7 cellular contexts compared by ENCODE assay signal in genomic region chr12:131896811-131897270, GRCh38. TPM values are rescaled to one million over a fixed set of nuclear protein-coding genes. Genes with fewer than 3 reads are reported as not detected.
DNase-seq lines count a peak whose midpoint lies in the region; ATAC-seq, FAIRE-seq and TF ChIP-seq lines count a peak whose summit lies in the region.

No MANE protein-coding gene starts in this region.

- H3K4me1 ChIP-seq in K562 (replicated peaks in 1 of 2; ENCODE audit: control insufficient read depth in 2 of 2, insufficient read depth in 2 of 2, low read length in 2 of 2) (peaks cover 4 to 47% of the 10 kb centered on the region in 2 experiments; a peak in 4 of 5 replicates), HepG2 (ENCODE audit: insufficient read depth, low read length) (peaks cover 24% of the 10 kb centered on the region), thoracic aorta (ENCODE audit: control insufficient read depth in 1 of 2, low read depth in 2 of 2) (peaks cover 9 to 20% of the 10 kb centered on the region in 2 donors)

- H3K4me2 ChIP-seq in K562 (ENCODE audit: insufficient read depth, low read length), result peak overlapping the region; percentile 75
- H3K4me2 ChIP-seq in HepG2 (ENCODE audit: low read depth, low read length), result peak overlapping the region; percentile 89

- peaks cover 16% of the 10 kb centered on the region for H3K79me2 ChIP-seq in K562 (ENCODE audit: control insufficient read depth, insufficient read depth, low read length)
- peaks cover 10% of the 10 kb centered on the region for H3K79me2 ChIP-seq in HepG2 (ENCODE audit: insufficient read depth, low read length)

- no peak for TF ChIP-seq POLR2A in K562 (conservative IDR thresholded peaks at IDR 0.05)
- no peak for TF ChIP-seq POLR2A in HepG2 (IDR thresholded peaks at IDR 0.05; ENCODE audit: insufficient read depth in 1 of 2, low read depth in 2 of 2, low read length in 2 of 2)

- peak; percentile 19 for DNase-seq in LNCaP clone FGC (ENCODE audit: low read depth)
- no peak for DNase-seq in K562 (ENCODE audit: extremely low read depth in 1 of 4, low spot score in 3 of 4)
- DNase-seq in HepG2 (ENCODE audit: low spot score), result no peak
- no peak for DNase-seq in thoracic aorta (ENCODE audit: low spot score)
- no peak for DNase-seq in dedifferentiated amniotic fluid mesenchymal stem cell (ENCODE audit: extremely low spot score)
- DNase-seq in stimulated activated naive CD4-positive, alpha-beta T cell (lab: John Stamatoyannopoulos, UW), result no peak
- DNase-seq in NCI-H2227 (lab: John Stamatoyannopoulos, UW; ENCODE audit: unreplicated experiment), result no peak

- ATAC-seq in K562 (no peak), HepG2 (no peak), thoracic aorta (ENCODE audit: insufficient number of reproducible peaks, low FRiP score, low read depth) (no peak)

- TF ChIP-seq CTCF in LNCaP clone FGC (IDR thresholded peaks at IDR 0.05; ENCODE audit: control insufficient read depth, extremely low read depth, insufficient read depth) (no peak), K562 (IDR thresholded peaks at IDR 0.05 in 2 of 3, conservative IDR thresholded peaks at IDR 0.05 in 1 of 3; ENCODE audit: insufficient read depth in 2 of 3, low read depth in 1 of 3, low read length in 3 of 3) (no peak), HepG2 (CRISPR knock-in tag; IDR thresholded peaks at IDR 0.05) (no peak), thoracic aorta (IDR thresholded peaks at IDR 0.05) (no peak)

- H3K9me3 ChIP-seq in K562 (replicated peaks; ENCODE audit: control insufficient read depth, insufficient read depth, low read depth, low read length) (no peaks in the 10 kb centered on the region), HepG2 (ENCODE audit: low read length) (no peaks in the 10 kb centered on the region), thoracic aorta (no peaks in the 10 kb centered on the region)

- H3K4me3 ChIP-seq in LNCaP clone FGC (ENCODE audit: low read depth, low read length) (peak overlapping the region; percentile 77), K562 (peak overlapping the region; percentile 53), HepG2 (replicated peaks in 1 of 3; ENCODE audit: insufficient read depth in 1 of 3, low read depth in 2 of 3, low read length in 3 of 3) (peak overlapping the region; percentile 66 to 82 (median 70); a peak in 5 of 6 replicates), thoracic aorta (peak overlapping the region; percentile 85)

- intact Hi-C loops in K562 (cut with micrococcal nuclease), result no loop called here
- intact Hi-C loops in HepG2 (cut with micrococcal nuclease; ENCODE audit: unreplicated experiment), result loop anchor here (1.0 to 10.0 kb wide), 2 partner anchors 37 to 62 kb away; no protein-coding TSS in a partner anchor

- no TSS peak for BruUV-seq in K562 (replicated peaks; lab: Mats Ljungman, UMichigan)
- no TSS peak for BruUV-seq in HepG2 (replicated peaks; lab: Mats Ljungman, UMichigan)

- H3K27me3 ChIP-seq in K562 (ENCODE audit: control insufficient read depth in 2 of 2, insufficient read depth in 2 of 2, low read length in 2 of 2) (no peaks in the 10 kb centered on the region), HepG2 (ENCODE audit: control insufficient read depth in 1 of 2, insufficient read depth in 2 of 2, low read length in 2 of 2) (peaks cover 0 to 2% of the 10 kb centered on the region in 2 experiments; a peak in 3 of 5 replicates), thoracic aorta (replicated peaks; ENCODE audit: insufficient read depth) (no peaks in the 10 kb centered on the region)

- H2AFZ ChIP-seq in K562 (ENCODE audit: low read depth, low read length) (no peak overlapping the region; the same call in 1 of the 2 replicates), HepG2 (ENCODE audit: low read length) (no peak overlapping the region)

- CTCF ChIA-PET in K562 (lab: Yijun Ruan, JAX; ENCODE audit: low intra/inter-chr PET ratio), result no interaction called here
- CTCF ChIA-PET in HepG2 (lab: Yijun Ruan, JAX; ENCODE audit: low intra/inter-chr PET ratio, low total read pairs), result no interaction called here

- H3K9ac ChIP-seq in K562 (ENCODE audit: insufficient read depth in 1 of 2, low read depth in 2 of 2, low read length in 2 of 2) (peak overlapping the region; percentile 78 to 90), HepG2 (ENCODE audit: insufficient read depth, low read depth, low read length) (peak overlapping the region; percentile 74; the same call in 1 of the 2 replicates)

- no peak for TF ChIP-seq EP300 in K562 (IDR thresholded peaks at IDR 0.05; ENCODE audit: low read length)
- TF ChIP-seq EP300 in HepG2 (IDR thresholded peaks at IDR 0.05; ENCODE audit: low read depth in 2 of 2, low read length in 2 of 2), result no peak
- no peak for TF ChIP-seq EP300 in HepG2 (CRISPR knock-in tag; IDR thresholded peaks at IDR 0.05; ENCODE audit: borderline replicate concordance)

- peak overlapping the region; percentile 86 for H3K27ac ChIP-seq in K562 (ENCODE audit: extremely low read depth, low read depth, low read length)
- peak overlapping the region; percentile 79 for H3K27ac ChIP-seq in HepG2 (ENCODE audit: extremely low read length, insufficient read depth, low read length)
- H3K27ac ChIP-seq in thoracic aorta, result peak overlapping the region; percentile 94

- H3K9me1 ChIP-seq in K562 (ENCODE audit: control insufficient read depth, insufficient read depth, low read length), result no peaks in the 10 kb centered on the region

- POLR2A ChIA-PET in K562 (lab: Yijun Ruan, JAX) (interaction anchor here (0.6 to 1.5 kb wide), 7 partner anchors 11 to 421 kb away, joined by 3 to 6 read pairs (median 3); no protein-coding TSS in a partner anchor), HepG2 (lab: Yijun Ruan, JAX) (interaction anchor here (1.1 to 1.6 kb wide), 5 partner anchors 31 to 46 kb away, joined by 3 to 8 read pairs (median 5); no protein-coding TSS in a partner anchor)

- H3K36me3 ChIP-seq in K562 (ENCODE audit: control insufficient read depth, insufficient read depth, low read length), result peaks cover 8% of the 10 kb centered on the region; the same call in 1 of the 3 replicates
- peaks cover 1 to 5% of the 10 kb centered on the region in 2 experiments; a peak in 3 of 5 replicates for H3K36me3 ChIP-seq in HepG2 (replicated peaks in 1 of 2; ENCODE audit: control insufficient read depth in 1 of 2, insufficient read depth in 2 of 2, low read length in 2 of 2)
- H3K36me3 ChIP-seq in thoracic aorta, result peaks cover 7% of the 10 kb centered on the region

- TF ChIP-seq RAD21 in K562 (CRISPR knock-in tag; conservative IDR thresholded peaks at IDR 0.05 in 1 of 2, IDR thresholded peaks at IDR 0.05 in 1 of 2) (no peak), HepG2 (CRISPR knock-in tag; IDR thresholded peaks at IDR 0.05) (no peak)

- in situ Hi-C loops in K562 (cut with MboI) (no loop called here), HepG2 (cut with HindIII; ENCODE audit: extremely low pct_ligation_motif_present, low pct_unique_long_range_greater_than_20kb) (no loop called here)

- WGBS in K562 (ENCODE audit: insufficient coverage, low coverage, missing lambda C conversion rate), result 89% methylated on average over 14 of the region's 14 CpGs
- 83% methylated on average over 14 of the region's 14 CpGs for WGBS in HepG2 (ENCODE audit: low lambda C conversion rate)

- H4K20me1 ChIP-seq in K562 (replicated peaks; ENCODE audit: control insufficient read depth, insufficient read depth, low read length) (peaks cover under 1% of the 10 kb centered on the region; the same call in 1 of the 2 replicates), HepG2 (ENCODE audit: insufficient read depth, low read length) (peaks cover 22% of the 10 kb centered on the region; the same call in 1 of the 2 replicates)

- FAIRE-seq in K562 (lab: Jason Lieb, UNC) (no peak), HepG2 (lab: Jason Lieb, UNC) (no peak)

RNA-seq across cellular contexts. Expression of gene ULK1, which starts 2.4 kb away (rescaled TPM):
- total RNA-seq in K562 (2011; cell fraction: chromatin; rRNA removed; ENCODE audit: low replicate concordance), result 40.7 and 125 TPM in 2 replicates
- 72.5 and 83.8 TPM in 2 replicates for total RNA-seq in K562 (2011; cell fraction: nucleolus; rRNA removed)
- 47.5 and 50.5 TPM in 2 replicates for total RNA-seq in K562 (2011; cell fraction: nucleoplasm; rRNA removed)
- total RNA-seq in K562 (2014; rRNA removed) (4.2 and 5.6 TPM in 2 replicates), K562 (2014; rRNA removed; fragmentation: Illumina TruSeq; extraction: Trizol) (0.83 and 0.98 TPM in 2 replicates), K562 (2015; rRNA removed; fragmentation: Illumina TruSeq; extraction: Trizol) (2.0 and 3.6 TPM in 2 replicates), K562 (2021) (17.3 and 29.4 TPM in 2 replicates), HepG2 (2016; rRNA removed; fragmentation: Illumina TruSeq; extraction: Trizol) (1.7 and 2.8 TPM in 2 replicates), thoracic aorta (10 to 100 TPM; 23.2 to 40.6 TPM)
- polyA plus RNA-seq in K562 (2011; rRNA removed) (3.2 and 6.2 TPM in 2 replicates), K562 (2014; fragmentation: Illumina TruSeq; extraction: Trizol) (2.5 and 9.1 TPM in 2 replicates), K562 (2014; fragmentation: Nextera tagmentation; extraction: Ambion mirVana) (under 1 TPM; 0.15 to 0.29 TPM), K562 (2014; rRNA removed) (13.2 and 16.9 TPM in 2 replicates), HepG2 (2011; rRNA removed) (10.1 and 13.9 TPM in 2 replicates)
- 2.1 and 4.1 TPM in 2 replicates for polyA plus RNA-seq in K562 (2011; cell fraction: cytosol; rRNA removed)
- 62.1 and 86.4 TPM in 2 replicates for polyA plus RNA-seq in K562 (2011; cell fraction: nucleus; rRNA removed)
- polyA plus RNA-seq in K562 (2012), result 12.1 and 39.2 TPM in 2 replicates
- 1.3 and 1.8 TPM in 2 replicates for polyA minus RNA-seq in K562 (2011; rRNA and poly(A)+ RNA removed)
- 3.1 and 11.4 TPM in 2 replicates for polyA minus RNA-seq in K562 (2011; cell fraction: cytosol; rRNA and poly(A)+ RNA removed)
- 15.5 and 15.9 TPM in 2 replicates for polyA minus RNA-seq in K562 (2011; cell fraction: nucleus; rRNA and poly(A)+ RNA removed)
- 1.9 and 2.4 TPM in 2 replicates for total RNA-seq in HepG2 (2016; cell fraction: cytosol; rRNA removed; fragmentation: Illumina TruSeq; extraction: Trizol; ENCODE audit: low read depth)
- total RNA-seq in HepG2 (2016; cell fraction: insoluble cytoplasmic fraction; rRNA removed; fragmentation: Illumina TruSeq; extraction: Trizol), result 1.6 and 3.3 TPM in 2 replicates
- 1.7 and 2.8 TPM in 2 replicates for total RNA-seq in HepG2 (2016; cell fraction: membrane; rRNA removed; fragmentation: Illumina TruSeq; extraction: Trizol)
- 4.9 and 6.0 TPM in 2 replicates for total RNA-seq in HepG2 (2016; cell fraction: nucleus; rRNA removed; fragmentation: Illumina TruSeq; extraction: Trizol)
- polyA plus RNA-seq in HepG2 (2011; cell fraction: cytosol; rRNA removed), result 2.2 and 3.2 TPM in 2 replicates
- polyA plus RNA-seq in HepG2 (2011; cell fraction: nucleus; rRNA removed), result 132 and 157 TPM in 2 replicates
- 16.0 and 35.4 TPM in 2 replicates for polyA plus RNA-seq in HepG2 (2012)
- 0.21 and 0.24 TPM in 2 replicates for polyA plus RNA-seq in HepG2 (2016; cell fraction: cytosol; fragmentation: Illumina TruSeq; extraction: Trizol; ENCODE audit: low read depth)
- polyA plus RNA-seq in HepG2 (2016; cell fraction: insoluble cytoplasmic fraction; fragmentation: Illumina TruSeq; extraction: Trizol; ENCODE audit: low read depth), result 3.6 and 5.0 TPM in 2 replicates
- 0.60 and 0.72 TPM in 2 replicates for polyA plus RNA-seq in HepG2 (2016; cell fraction: membrane; fragmentation: Illumina TruSeq; extraction: Trizol; ENCODE audit: low read depth)
- 27.6 and 31.1 TPM in 2 replicates for polyA plus RNA-seq in HepG2 (2016; cell fraction: nucleus; fragmentation: Illumina TruSeq; extraction: Trizol; ENCODE audit: insufficient read depth, low read depth)
- 11.3 and 13.5 TPM in 2 replicates for polyA minus RNA-seq in HepG2 (2011; rRNA and poly(A)+ RNA removed; ENCODE audit: low replicate concordance)
- polyA minus RNA-seq in HepG2 (2011; cell fraction: cytosol; rRNA and poly(A)+ RNA removed), result 7.8 and 10.2 TPM in 2 replicates
- 15.5 and 17.8 TPM in 2 replicates for polyA minus RNA-seq in HepG2 (2011; cell fraction: nucleus; rRNA and poly(A)+ RNA removed)

RNA-seq across cellular contexts. Expression of gene PUS1, which starts 32.2 kb away (rescaled TPM):
- 97.0 and 232 TPM in 2 replicates for total RNA-seq in K562 (2011; cell fraction: chromatin; rRNA removed; ENCODE audit: low replicate concordance)
- 140 and 151 TPM in 2 replicates for total RNA-seq in K562 (2011; cell fraction: nucleolus; rRNA removed)
- total RNA-seq in K562 (2011; cell fraction: nucleoplasm; rRNA removed), result 123 and 134 TPM in 2 replicates
- total RNA-seq in K562 (2014; rRNA removed) (35.6 and 53.2 TPM in 2 replicates), K562 (2014; rRNA removed; fragmentation: Illumina TruSeq; extraction: Trizol) (13.6 and 16.4 TPM in 2 replicates), K562 (2015; rRNA removed; fragmentation: Illumina TruSeq; extraction: Trizol) (29.7 and 30.0 TPM in 2 replicates), K562 (2021) (79.3 and 90.8 TPM in 2 replicates), HepG2 (2016; rRNA removed; fragmentation: Illumina TruSeq; extraction: Trizol) (23.5 and 24.7 TPM in 2 replicates), thoracic aorta (10 to 100 TPM in 1 of 2 donors, 1 to 10 TPM in 1; 5.8 to 31.7 TPM)
- polyA plus RNA-seq in K562 (2011; rRNA removed) (27.9 and 36.5 TPM in 2 replicates), K562 (2014; fragmentation: Illumina TruSeq; extraction: Trizol) (30.3 and 39.8 TPM in 2 replicates), K562 (2014; fragmentation: Nextera tagmentation; extraction: Ambion mirVana) (1 to 10 TPM; 1.9 to 3.8 TPM), K562 (2014; rRNA removed) (71.4 and 73.4 TPM in 2 replicates), HepG2 (2011; rRNA removed) (19.2 and 28.3 TPM in 2 replicates)
- polyA plus RNA-seq in K562 (2011; cell fraction: cytosol; rRNA removed), result 28.1 and 41.6 TPM in 2 replicates
- 56.2 and 84.8 TPM in 2 replicates for polyA plus RNA-seq in K562 (2011; cell fraction: nucleus; rRNA removed)
- polyA plus RNA-seq in K562 (2012), result 37.5 and 51.4 TPM in 2 replicates
- polyA minus RNA-seq in K562 (2011; rRNA and poly(A)+ RNA removed), result 16.8 and 21.8 TPM in 2 replicates
- polyA minus RNA-seq in K562 (2011; cell fraction: cytosol; rRNA and poly(A)+ RNA removed), result 30.8 and 32.0 TPM in 2 replicates
- 27.3 and 32.4 TPM in 2 replicates for polyA minus RNA-seq in K562 (2011; cell fraction: nucleus; rRNA and poly(A)+ RNA removed)
- 6.6 and 7.1 TPM in 2 replicates for total RNA-seq in HepG2 (2016; cell fraction: cytosol; rRNA removed; fragmentation: Illumina TruSeq; extraction: Trizol; ENCODE audit: low read depth)
- 21.9 and 25.6 TPM in 2 replicates for total RNA-seq in HepG2 (2016; cell fraction: insoluble cytoplasmic fraction; rRNA removed; fragmentation: Illumina TruSeq; extraction: Trizol)
- 11.7 and 15.8 TPM in 2 replicates for total RNA-seq in HepG2 (2016; cell fraction: membrane; rRNA removed; fragmentation: Illumina TruSeq; extraction: Trizol)
- total RNA-seq in HepG2 (2016; cell fraction: nucleus; rRNA removed; fragmentation: Illumina TruSeq; extraction: Trizol), result 22.3 and 22.5 TPM in 2 replicates
- 18.9 and 22.1 TPM in 2 replicates for polyA plus RNA-seq in HepG2 (2011; cell fraction: cytosol; rRNA removed)
- 51.5 and 61.7 TPM in 2 replicates for polyA plus RNA-seq in HepG2 (2011; cell fraction: nucleus; rRNA removed)
- polyA plus RNA-seq in HepG2 (2012), result 16.6 and 23.7 TPM in 2 replicates
- 6.6 and 8.0 TPM in 2 replicates for polyA plus RNA-seq in HepG2 (2016; cell fraction: cytosol; fragmentation: Illumina TruSeq; extraction: Trizol; ENCODE audit: low read depth)
- 37.8 and 38.4 TPM in 2 replicates for polyA plus RNA-seq in HepG2 (2016; cell fraction: insoluble cytoplasmic fraction; fragmentation: Illumina TruSeq; extraction: Trizol; ENCODE audit: low read depth)
- polyA plus RNA-seq in HepG2 (2016; cell fraction: membrane; fragmentation: Illumina TruSeq; extraction: Trizol; ENCODE audit: low read depth), result 14.2 and 18.7 TPM in 2 replicates
- 70.5 and 72.7 TPM in 2 replicates for polyA plus RNA-seq in HepG2 (2016; cell fraction: nucleus; fragmentation: Illumina TruSeq; extraction: Trizol; ENCODE audit: insufficient read depth, low read depth)
- 26.1 and 71.1 TPM in 2 replicates for polyA minus RNA-seq in HepG2 (2011; rRNA and poly(A)+ RNA removed; ENCODE audit: low replicate concordance)
- polyA minus RNA-seq in HepG2 (2011; cell fraction: cytosol; rRNA and poly(A)+ RNA removed), result 10.4 and 12.3 TPM in 2 replicates
- 31.2 and 34.2 TPM in 2 replicates for polyA minus RNA-seq in HepG2 (2011; cell fraction: nucleus; rRNA and poly(A)+ RNA removed)

RNA-seq across cellular contexts. Expression of gene EP400, which starts 52.9 kb away (rescaled TPM):
- 149 and 175 TPM in 2 replicates for total RNA-seq in K562 (2011; cell fraction: chromatin; rRNA removed; ENCODE audit: low replicate concordance)
- 61.2 and 71.2 TPM in 2 replicates for total RNA-seq in K562 (2011; cell fraction: nucleolus; rRNA removed)
- 111 and 165 TPM in 2 replicates for total RNA-seq in K562 (2011; cell fraction: nucleoplasm; rRNA removed)
- total RNA-seq in K562 (2014; rRNA removed) (7.7 and 12.2 TPM in 2 replicates), K562 (2014; rRNA removed; fragmentation: Illumina TruSeq; extraction: Trizol) (7.0 TPM in 2 replicates), K562 (2015; rRNA removed; fragmentation: Illumina TruSeq; extraction: Trizol) (6.9 and 8.1 TPM in 2 replicates), K562 (2021) (49.2 and 58.0 TPM in 2 replicates), HepG2 (2016; rRNA removed; fragmentation: Illumina TruSeq; extraction: Trizol) (5.0 and 8.4 TPM in 2 replicates), thoracic aorta (10 to 100 TPM; 20.2 to 47.3 TPM)
- polyA plus RNA-seq in K562 (2011; rRNA removed) (6.5 and 8.3 TPM in 2 replicates), K562 (2014; fragmentation: Illumina TruSeq; extraction: Trizol) (29.8 and 32.3 TPM in 2 replicates), K562 (2014; fragmentation: Nextera tagmentation; extraction: Ambion mirVana) (1 to 10 TPM; 4.5 to 6.7 TPM), K562 (2014; rRNA removed) (22.2 and 23.5 TPM in 2 replicates), HepG2 (2011; rRNA removed) (4.2 and 4.9 TPM in 2 replicates)
- polyA plus RNA-seq in K562 (2011; cell fraction: cytosol; rRNA removed), result 5.4 and 6.5 TPM in 2 replicates
- 38.0 and 44.2 TPM in 2 replicates for polyA plus RNA-seq in K562 (2011; cell fraction: nucleus; rRNA removed)
- polyA plus RNA-seq in K562 (2012), result 27.7 and 40.7 TPM in 2 replicates
- polyA minus RNA-seq in K562 (2011; rRNA and poly(A)+ RNA removed), result 13.1 and 16.0 TPM in 2 replicates
- 17.0 and 23.8 TPM in 2 replicates for polyA minus RNA-seq in K562 (2011; cell fraction: cytosol; rRNA and poly(A)+ RNA removed)
- 18.7 and 27.0 TPM in 2 replicates for polyA minus RNA-seq in K562 (2011; cell fraction: nucleus; rRNA and poly(A)+ RNA removed)
- 4.7 TPM in 2 replicates for total RNA-seq in HepG2 (2016; cell fraction: cytosol; rRNA removed; fragmentation: Illumina TruSeq; extraction: Trizol; ENCODE audit: low read depth)
- total RNA-seq in HepG2 (2016; cell fraction: insoluble cytoplasmic fraction; rRNA removed; fragmentation: Illumina TruSeq; extraction: Trizol), result 3.7 and 7.0 TPM in 2 replicates
- total RNA-seq in HepG2 (2016; cell fraction: membrane; rRNA removed; fragmentation: Illumina TruSeq; extraction: Trizol), result 6.0 and 6.1 TPM in 2 replicates
- total RNA-seq in HepG2 (2016; cell fraction: nucleus; rRNA removed; fragmentation: Illumina TruSeq; extraction: Trizol), result 13.3 and 16.0 TPM in 2 replicates
- 2.4 and 3.4 TPM in 2 replicates for polyA plus RNA-seq in HepG2 (2011; cell fraction: cytosol; rRNA removed)
- polyA plus RNA-seq in HepG2 (2011; cell fraction: nucleus; rRNA removed), result 23.5 and 23.6 TPM in 2 replicates
- polyA plus RNA-seq in HepG2 (2012), result 16.1 and 16.9 TPM in 2 replicates
- polyA plus RNA-seq in HepG2 (2016; cell fraction: cytosol; fragmentation: Illumina TruSeq; extraction: Trizol; ENCODE audit: low read depth), result 1.1 TPM in 2 replicates
- polyA plus RNA-seq in HepG2 (2016; cell fraction: insoluble cytoplasmic fraction; fragmentation: Illumina TruSeq; extraction: Trizol; ENCODE audit: low read depth), result 11.0 and 15.9 TPM in 2 replicates
- 2.6 and 2.7 TPM in 2 replicates for polyA plus RNA-seq in HepG2 (2016; cell fraction: membrane; fragmentation: Illumina TruSeq; extraction: Trizol; ENCODE audit: low read depth)
- polyA plus RNA-seq in HepG2 (2016; cell fraction: nucleus; fragmentation: Illumina TruSeq; extraction: Trizol; ENCODE audit: insufficient read depth, low read depth), result 43.2 and 47.1 TPM in 2 replicates
- 7.5 and 11.1 TPM in 2 replicates for polyA minus RNA-seq in HepG2 (2011; rRNA and poly(A)+ RNA removed; ENCODE audit: low replicate concordance)
- 7.5 and 8.3 TPM in 2 replicates for polyA minus RNA-seq in HepG2 (2011; cell fraction: cytosol; rRNA and poly(A)+ RNA removed)
- polyA minus RNA-seq in HepG2 (2011; cell fraction: nucleus; rRNA and poly(A)+ RNA removed), result 16.2 and 18.8 TPM in 2 replicates
